ENCODE assay signal across 9 cellular contexts in the genomic region with DNA sequence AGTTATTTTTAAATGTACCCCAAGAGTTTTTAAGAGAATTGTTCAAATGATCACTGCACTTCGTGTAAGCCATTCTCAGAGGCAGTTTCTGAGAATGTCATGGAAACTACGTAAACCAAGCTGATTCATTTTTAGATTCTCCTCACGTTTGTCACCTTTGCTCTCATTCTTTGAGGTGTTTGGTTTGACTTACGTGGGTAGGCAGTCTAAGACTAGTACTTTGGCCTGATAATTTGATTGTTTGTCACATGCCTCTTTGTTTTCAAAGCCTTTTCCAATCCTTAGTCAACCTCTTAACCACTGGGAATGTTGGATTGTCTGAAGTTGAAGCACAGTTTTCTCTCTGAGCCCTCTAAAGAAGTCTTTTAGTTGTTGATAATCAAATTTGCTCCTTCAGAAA. TPM values are rescaled to one million over a fixed set of nuclear protein-coding genes. Genes with fewer than 3 reads are reported as not detected.
DNase-seq lines count a peak whose midpoint lies in the region; ATAC-seq and TF ChIP-seq lines count a peak whose summit lies in the region.
"Had no signal": no experiment of that assay in that cellular context is flagged by ENCODE, and none has a peak within 500 bp of the region (broad histone marks: within the 10 kb centered on the region; RNA-seq: fewer than 3 reads in every experiment).

No MANE protein-coding gene starts in this region.

- intact Hi-C loops in aorta (cut with DNase I) = no loop called here

- ATAC-seq in GM18520 (IDR thresholded peaks at IDR 0.05; ENCODE audit: unreplicated experiment) (peak; percentile 78), GM21619 (IDR thresholded peaks at IDR 0.05; ENCODE audit: unreplicated experiment) (peak; percentile 81), HG03469 (IDR thresholded peaks at IDR 0.05; ENCODE audit: unreplicated experiment) (peak; percentile 66), aorta (ENCODE audit: low FRiP score) (no peak)

- no peaks in the 10 kb centered on the region for H3K36me3 ChIP-seq in aorta (ENCODE audit: control insufficient read depth in 1 of 2, insufficient read depth in 2 of 2, low read length in 1 of 2)

- H3K4me3 Mint-ChIP-seq in nephron = no peak overlapping the region

- no peak overlapping the region for H3K27ac ChIP-seq in aorta (ENCODE audit: low read depth in 1 of 2, low read length in 2 of 2)

- H3K27me3 Mint-ChIP-seq in nephron (ENCODE audit: low read depth) = no peaks in the 10 kb centered on the region
- H3K27me3 Mint-ChIP-seq: naive B cell had no signal

- peaks cover 64% of the 10 kb centered on the region for H3K36me3 Mint-ChIP-seq in nephron (ENCODE audit: low read depth)

- no peaks in the 10 kb centered on the region for H3K9me3 ChIP-seq in aorta (ENCODE audit: control insufficient read depth, low read length)

- H3K27me3 ChIP-seq in aorta (ENCODE audit: control insufficient read depth in 1 of 2, insufficient read depth in 2 of 2, low read length in 1 of 2) = no peaks in the 10 kb centered on the region

- no peak for DNase-seq in aorta
- no peak for DNase-seq in occipital lobe (lab: John Stamatoyannopoulos, UW)
- no peak for DNase-seq in DMS79 treated with DMSO at 0.1 percent for 48 hours (lab: John Stamatoyannopoulos, UW)
- no peak for DNase-seq in ureter (ENCODE audit: low spot score)
- DNase-seq: naive B cell had no signal

- 70 to 75% methylated on average over 4 of the region's 4 CpGs for WGBS in aorta, 2 donors

- H3K4me1 ChIP-seq in aorta (ENCODE audit: control insufficient read depth in 1 of 2, insufficient read depth in 2 of 2, low read length in 2 of 2) = peaks cover 0 to 3% of the 10 kb centered on the region in 2 donors

- peaks cover 70% of the 10 kb centered on the region for H3K4me1 Mint-ChIP-seq in nephron
- H3K4me1 Mint-ChIP-seq: naive B cell had no signal

- peak overlapping the region in 2 of 3 experiments; percentile 66 to 70 for H3K27ac Mint-ChIP-seq in nephron
- H3K27ac Mint-ChIP-seq: naive B cell had no signal

- no peaks in the 10 kb centered on the region for H3K9me3 Mint-ChIP-seq in nephron

- no peak overlapping the region for H3K4me3 ChIP-seq in aorta (ENCODE audit: low read length in 2 of 2)

- TF ChIP-seq CTCF in nephron (IDR thresholded peaks at IDR 0.05; ENCODE audit: unreplicated experiment in 3 of 3) = no peak

RNA-seq across cellular contexts. Expression of a gene that starts 10.5 kb away (rescaled TPM):
- total RNA-seq in aorta (100 to 1,000 TPM in 1 of 2 donors, 10 to 100 TPM in 1; 86.1 to 120 TPM), occipital lobe (244 TPM), ureter (139 TPM)
- polyA plus RNA-seq in aorta = 100 to 1,000 TPM in 1 of 2 donors, 10 to 100 TPM in 1; 39.6 to 110 TPM
